Comparison of ENCODE assay signal across 18 cellular contexts in the genomic region with DNA sequence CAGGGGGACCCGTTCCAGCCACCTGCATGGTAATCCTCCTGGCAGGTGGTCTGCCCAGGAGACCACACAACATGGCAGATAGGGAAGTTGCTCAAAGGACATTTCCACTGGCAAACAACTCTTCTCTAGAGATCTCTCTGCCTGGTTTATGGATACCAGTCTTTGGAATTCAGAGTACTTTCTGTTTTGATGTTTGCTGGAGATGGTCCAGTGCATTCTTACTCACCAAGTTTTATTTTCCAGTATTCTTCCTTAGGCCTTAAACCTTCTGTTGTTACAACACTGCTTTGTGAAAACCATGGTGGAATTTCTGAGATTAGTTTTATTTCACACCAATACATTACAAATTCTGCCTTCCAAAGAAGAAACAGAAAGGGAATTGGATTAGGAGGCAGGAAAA.
DNase-seq lines count a peak whose midpoint lies in the region; ATAC-seq and TF ChIP-seq lines count a peak whose summit lies in the region.
"Had no signal": no experiment of that assay in that cellular context is flagged by ENCODE, and none has a peak within 500 bp of the region (broad histone marks: within the 10 kb centered on the region; RNA-seq: fewer than 3 reads in every experiment).

No MANE protein-coding gene starts in this region.

- WGBS in thyroid gland, 2 donors = 100% methylated on average over 1 of the region's 1 CpG

- no peak overlapping the region for H3K4me3 ChIP-seq in thyroid gland (replicated peaks in 1 of 3)
- H3K4me3 ChIP-seq: coronary artery, lower lobe of right lung, upper lobe of left lung had no signal

- TF ChIP-seq POLR2A in thyroid gland (IDR thresholded peaks at IDR 0.05) = no peak

- TF ChIP-seq CTCF in thyroid gland (IDR thresholded peaks at IDR 0.05) = no peak

- peak overlapping the region in 2 of 3 donors; percentile 2 to 48 for H3K27ac ChIP-seq in thyroid gland
- H3K27ac ChIP-seq: coronary artery, lower lobe of right lung, upper lobe of left lung, WERI-Rb-1 had no signal

- H3K9me3 ChIP-seq in thyroid gland = no peaks in the 10 kb centered on the region
- H3K9me3 ChIP-seq: lower lobe of right lung, upper lobe of left lung had no signal

- no peaks in the 10 kb centered on the region for H3K27me3 ChIP-seq in thyroid gland
- H3K27me3 ChIP-seq: upper lobe of left lung had no signal

- ATAC-seq in GM18511 (IDR thresholded peaks at IDR 0.05; ENCODE audit: unreplicated experiment) = no peak
- ATAC-seq: stimulated activated naive CD8-positive, alpha-beta T cell treated with anti-CD3 and anti-CD28 coated beads, Interleukin-15, Interleukin-2, amounts not matched to agents 100 U/mL and 50 U/mL, for 24 hours had no signal

- H3K36me3 ChIP-seq in thyroid gland = no peaks in the 10 kb centered on the region
- H3K36me3 ChIP-seq: lower lobe of right lung, upper lobe of left lung, WERI-Rb-1 had no signal

- intact Hi-C loops in thyroid gland (cut with DNase I) = no loop called here

- DNase-seq in NCI-H146 (lab: John Stamatoyannopoulos, UW) (peak; percentile 61), NCI-H146 treated with DMSO at 0.1 percent for 48 hours (lab: John Stamatoyannopoulos, UW; ENCODE audit: unreplicated experiment) (no peak), NCI-H226 (peak; percentile 21), fibroblast of peridontal ligament (ENCODE audit: extremely low read depth) (peak; percentile 54), thyroid gland (no peak), SW480 (ENCODE audit: low spot score) (no peak)
- DNase-seq in activated CD8-positive, alpha-beta memory T cell treated with anti-CD3 and anti-CD28 coated beads, Interleukin-2, amount 50 U/mL, for 48 hours = no peak
- DNase-seq: activated CD8-positive, alpha-beta memory T cell treated with anti-CD3 and anti-CD28 coated beads, Interleukin-2, amount 50 U/mL, for 4 hours; activated naive CD8-positive, alpha-beta T cell treated with anti-CD3 and anti-CD28 coated beads, Interleukin-2, amount 10 ng/mL, durations not matched to agents 7 days and 5 days; DMS 273 treated with DMSO at 0.1 percent for 48 hours; lower lobe of right lung; small intestine; stimulated activated CD4-positive, alpha-beta T cell treated with anti-CD3 and anti-CD28 coated beads, Interleukin-2, amount 100 ng/mL, for 48 hours; stimulated activated naive CD8-positive, alpha-beta T cell treated with anti-CD3 and anti-CD28 coated beads, Interleukin-15, Interleukin-2, amounts not matched to agents 100 U/mL and 50 U/mL, for 24 hours; WERI-Rb-1 had no signal

- peaks cover 0 to 10% of the 10 kb centered on the region in 2 donors for H3K4me1 ChIP-seq in thyroid gland

Comparison
In these comparisons a context has a peak if more than half of its experiments do, and no peak if none do; other contexts are left out.
1. DNase-seq: peak in NCI-H146 (single experiment), NCI-H226 (single experiment) and fibroblast of peridontal ligament (single experiment); none in NCI-H146 treated with DMSO at 0.1 percent for 48 hours (single experiment), thyroid gland (0 of 2), activated CD8-positive, alpha-beta memory T cell treated with anti-CD3 and anti-CD28 coated beads, Interleukin-2, amount 50 U/mL, for 48 hours (single experiment) and SW480 (single experiment).